16 cellular contexts compared by ENCODE assay signal in the genomic region with DNA sequence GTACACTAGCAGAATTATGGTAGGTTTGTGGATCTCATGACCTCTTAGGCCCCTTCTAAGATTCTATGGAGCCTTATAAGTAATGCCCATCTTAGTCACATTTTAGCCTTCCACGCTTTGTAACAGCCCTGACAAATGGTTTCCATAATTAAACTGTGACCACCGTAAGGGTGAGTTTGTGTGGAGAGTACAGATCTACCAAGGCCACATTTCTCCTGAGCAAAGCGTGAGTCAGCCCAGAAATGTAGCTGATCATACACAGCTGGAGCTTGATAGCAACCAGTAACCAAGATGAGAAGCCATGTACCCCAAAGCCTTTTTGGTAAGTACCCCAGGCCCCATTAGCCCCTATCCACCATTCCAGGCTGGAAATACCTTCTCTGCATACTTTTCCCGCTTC. TPM values are rescaled to one million over a fixed set of nuclear protein-coding genes. Genes with fewer than 3 reads are reported as not detected.
A peak's percentile ranks its signal among the peaks of the same experiment; 100 is the strongest.
DNase-seq lines count a peak whose midpoint lies in the region; ATAC-seq and TF ChIP-seq lines count a peak whose summit lies in the region.
"Had no signal": no experiment of that assay in that cellular context is flagged by ENCODE, and none has a peak within 500 bp of the region (broad histone marks: within the 10 kb centered on the region; RNA-seq: fewer than 3 reads in every experiment).

No MANE protein-coding gene starts in this region.

- peaks cover 13% of the 10 kb centered on the region for H3K4me1 Mint-ChIP-seq in stimulated activated effector memory CD8-positive, alpha-beta T cell treated with anti-CD3 and anti-CD28 coated beads, Interleukin-12 subunit alpha, Interleukin-12 subunit beta, amount 100 ng/mL, for 72 hours
- H3K4me1 Mint-ChIP-seq in T-helper 2 cell treated with Interferon-gamma antibody and Interleukin-4, amounts not matched to agents 5 μg/mL and 100 μg/mL, for 36 hours (ENCODE audit: low read depth) = no peaks in the 10 kb centered on the region
- H3K4me1 Mint-ChIP-seq: central memory CD8-positive, alpha-beta T cell had no signal

- no peak overlapping the region for H3K14ac ChIP-seq in trophoblast cell (ENCODE audit: low read length)

- H2BK12ac ChIP-seq in trophoblast cell (ENCODE audit: low read length) = no peak overlapping the region

- no peaks in the 10 kb centered on the region for H4K20me1 ChIP-seq in fibroblast of lung (ENCODE audit: control insufficient read depth, extremely low read depth, insufficient read depth, low read length)

- no peak overlapping the region for H4K91ac ChIP-seq in trophoblast cell (ENCODE audit: low read depth, low read length)

- H2AFZ ChIP-seq in fibroblast of lung (ENCODE audit: low read length) (no peak overlapping the region), trophoblast cell (ENCODE audit: insufficient read depth, low read length, poor library complexity) (no peak overlapping the region)

- no CpG with 5 or more reads among the region's 4 CpGs for WGBS in trophoblast cell (ENCODE audit: extremely low coverage, insufficient coverage, insufficient read length)

- no peak overlapping the region for H2BK120ac ChIP-seq in trophoblast cell (ENCODE audit: insufficient read depth, low read length, poor library complexity)

- DNase-seq in GM04503 (ENCODE audit: low read depth) (peak; percentile 81), fibroblast of lung (ENCODE audit: low read depth in 2 of 2) (peak; percentile 91 to 96), GM19238 (ENCODE audit: insufficient read length, low spot score) (no peak), trophoblast cell (no peak), foreskin melanocyte (no peak)
- no peak for DNase-seq in stimulated activated effector memory CD8-positive, alpha-beta T cell treated with anti-CD3 and anti-CD28 coated beads, Interleukin-12 subunit alpha, Interleukin-12 subunit beta, amount 100 ng/mL, for 72 hours (ENCODE audit: low spot score in 2 of 2)
- no peak for DNase-seq in T-helper 2 cell treated with Interferon-gamma antibody and Interleukin-4, amounts not matched to agents 5 μg/mL and 100 μg/mL, for 36 hours (ENCODE audit: low spot score)
- DNase-seq: activated naive CD4-positive, alpha-beta T cell treated with Interleukin-2 at 50 U/mL for 16 hours; GDM1; hypothalamus; NCI-H1092 had no signal

- H3K27me3 ChIP-seq in fibroblast of lung (ENCODE audit: control insufficient read depth, insufficient read depth, low read length) (no peaks in the 10 kb centered on the region), trophoblast cell (ENCODE audit: insufficient read depth, low read length) (no peaks in the 10 kb centered on the region)
- H3K27me3 ChIP-seq: tibial nerve had no signal

- peak overlapping the region; percentile 32 for H3K27ac Mint-ChIP-seq in stimulated activated effector memory CD8-positive, alpha-beta T cell treated with anti-CD3 and anti-CD28 coated beads, Interleukin-12 subunit alpha, Interleukin-12 subunit beta, amount 100 ng/mL, for 72 hours
- H3K27ac Mint-ChIP-seq in T-helper 2 cell treated with Interferon-gamma antibody and Interleukin-4, amounts not matched to agents 5 μg/mL and 100 μg/mL, for 36 hours = no peak overlapping the region

- no peak overlapping the region for H3K23ac ChIP-seq in trophoblast cell (ENCODE audit: low read length)

- H3K4me3 Mint-ChIP-seq in stimulated activated effector memory CD8-positive, alpha-beta T cell treated with anti-CD3 and anti-CD28 coated beads, Interleukin-12 subunit alpha, Interleukin-12 subunit beta, amount 100 ng/mL, for 72 hours = no peak overlapping the region
- no peak overlapping the region for H3K4me3 Mint-ChIP-seq in T-helper 2 cell treated with Interferon-gamma antibody and Interleukin-4, amounts not matched to agents 5 μg/mL and 100 μg/mL, for 36 hours
- H3K4me3 Mint-ChIP-seq: central memory CD8-positive, alpha-beta T cell had no signal

- H3K9me3 Mint-ChIP-seq in stimulated activated effector memory CD8-positive, alpha-beta T cell treated with anti-CD3 and anti-CD28 coated beads, Interleukin-12 subunit alpha, Interleukin-12 subunit beta, amount 100 ng/mL, for 72 hours = no peaks in the 10 kb centered on the region
- no peaks in the 10 kb centered on the region for H3K9me3 Mint-ChIP-seq in T-helper 2 cell treated with Interferon-gamma antibody and Interleukin-4, amounts not matched to agents 5 μg/mL and 100 μg/mL, for 36 hours
- H3K9me3 Mint-ChIP-seq: central memory CD8-positive, alpha-beta T cell had no signal

- H3K4ac ChIP-seq in trophoblast cell (ENCODE audit: low read depth, low read length) = no peak overlapping the region

- H3K79me1 ChIP-seq in trophoblast cell (ENCODE audit: low read length) = no peaks in the 10 kb centered on the region

- no peak overlapping the region for H3K18ac ChIP-seq in trophoblast cell (ENCODE audit: low read length)

- no peak overlapping the region for H2BK5ac ChIP-seq in trophoblast cell (ENCODE audit: low read depth, low read length, poor library complexity)

- H2AK5ac ChIP-seq in trophoblast cell (ENCODE audit: low read length) = no peak overlapping the region

- no peaks in the 10 kb centered on the region for H3K79me2 ChIP-seq in fibroblast of lung (ENCODE audit: control insufficient read depth, insufficient read depth, low read length)
- H3K79me2 ChIP-seq in trophoblast cell (ENCODE audit: control insufficient read depth, insufficient read depth, low read length, poor library complexity) = no peaks in the 10 kb centered on the region

- TF ChIP-seq CTCF in WI38 (IDR thresholded peaks at IDR 0.05; ENCODE audit: low read depth, low read length) (no peak), fibroblast of lung (conservative IDR thresholded peaks at IDR 0.05 in 1 of 2, IDR thresholded peaks at IDR 0.05 in 1 of 2; ENCODE audit: low read depth in 1 of 2, low read length in 2 of 2) (no peak)

- H3K36me3 Mint-ChIP-seq in stimulated activated effector memory CD8-positive, alpha-beta T cell treated with anti-CD3 and anti-CD28 coated beads, Interleukin-12 subunit alpha, Interleukin-12 subunit beta, amount 100 ng/mL, for 72 hours = peaks cover 87% of the 10 kb centered on the region
- peaks cover 64% of the 10 kb centered on the region for H3K36me3 Mint-ChIP-seq in T-helper 2 cell treated with Interferon-gamma antibody and Interleukin-4, amounts not matched to agents 5 μg/mL and 100 μg/mL, for 36 hours (ENCODE audit: low read depth)

- H3K9me3 ChIP-seq in fibroblast of lung (ENCODE audit: control insufficient read depth, insufficient read depth, low read depth, low read length) (no peaks in the 10 kb centered on the region), trophoblast cell (ENCODE audit: insufficient read depth, low read depth, low read length) (no peaks in the 10 kb centered on the region)
- H3K9me3 ChIP-seq: prostate gland, tibial nerve had no signal

- H3K4me2 ChIP-seq in fibroblast of lung (ENCODE audit: extremely low read depth, insufficient read depth, low read length) = peak overlapping the region; percentile 54
- no peak overlapping the region for H3K4me2 ChIP-seq in trophoblast cell (ENCODE audit: low read length)

- H3K36me3 ChIP-seq in fibroblast of lung (ENCODE audit: control insufficient read depth, insufficient read depth, low read length) (peaks cover 17% of the 10 kb centered on the region), trophoblast cell (ENCODE audit: control insufficient read depth in 1 of 2, insufficient read depth in 2 of 2, low read length in 2 of 2) (peaks cover 42 to 63% of the 10 kb centered on the region in 2 experiments)

- H3K27ac ChIP-seq in fibroblast of lung (ENCODE audit: insufficient read depth, low read length) (peak overlapping the region; percentile 94), trophoblast cell (ENCODE audit: low read depth, low read length) (no peak overlapping the region)
- H3K27ac ChIP-seq: prostate gland, tibial nerve, VCaP had no signal

- H4K12ac ChIP-seq in trophoblast cell (ENCODE audit: low read depth, low read length) = no peak overlapping the region

- ATAC-seq in stimulated activated effector memory CD8-positive, alpha-beta T cell treated with anti-CD3 and anti-CD28 coated beads, Interleukin-12 subunit alpha, Interleukin-12 subunit beta, amount 100 ng/mL, for 72 hours = no peak

- peak overlapping the region; percentile 47 for H3K4me3 ChIP-seq in WI38 (ENCODE audit: low read depth, low read length)
- H3K4me3 ChIP-seq in fibroblast of lung (replicated peaks in 1 of 4; ENCODE audit: control extremely low read depth in 1 of 4, insufficient read depth in 1 of 4, low read depth in 3 of 4, low read length in 4 of 4) = no peak overlapping the region
- H3K4me3 ChIP-seq in trophoblast cell (ENCODE audit: low read depth, low read length) = no peak overlapping the region
- H3K4me3 ChIP-seq: prostate gland, tibial nerve had no signal

- H3K9ac ChIP-seq in fibroblast of lung (ENCODE audit: insufficient read depth, low read length) (no peak overlapping the region), trophoblast cell (ENCODE audit: low read length) (no peak overlapping the region)

- H4K8ac ChIP-seq in trophoblast cell (ENCODE audit: low read depth, low read length) = no peak overlapping the region

- no peaks in the 10 kb centered on the region for H3K27me3 Mint-ChIP-seq in T-helper 2 cell treated with Interferon-gamma antibody and Interleukin-4, amounts not matched to agents 5 μg/mL and 100 μg/mL, for 36 hours (ENCODE audit: low read depth)
- H3K27me3 Mint-ChIP-seq: central memory CD8-positive, alpha-beta T cell had no signal

- H3K4me1 ChIP-seq in fibroblast of lung (ENCODE audit: control insufficient read depth, extremely low read depth, insufficient read depth, low read length) = peaks cover 25% of the 10 kb centered on the region
- no peaks in the 10 kb centered on the region for H3K4me1 ChIP-seq in trophoblast cell (ENCODE audit: control insufficient read depth in 1 of 2, insufficient read depth in 2 of 2, low read length in 2 of 2)
- H3K4me1 ChIP-seq: prostate gland, tibial nerve had no signal

RNA-seq across cellular contexts. Expression of a gene that starts 31.7 kb away (rescaled TPM):
- total RNA-seq in fibroblast of lung = 33.1 and 62.6 TPM in 2 replicates
- polyA plus RNA-seq in fibroblast of lung = 7.5 and 14.8 TPM in 2 replicates
- polyA plus RNA-seq in fibroblast of lung (2012) = 8.3 and 18.5 TPM in 2 replicates
- polyA minus RNA-seq in fibroblast of lung (ENCODE audit: low replicate concordance) = 7.5 and 16.7 TPM in 2 replicates
- polyA plus RNA-seq in trophoblast cell (2013) = 48.6 and 53.4 TPM in 2 replicates

RNA-seq across cellular contexts. Expression of a gene that starts 55.8 kb away (rescaled TPM):
- total RNA-seq in fibroblast of lung = under 0.01 TPM in 2 replicates
- polyA plus RNA-seq in fibroblast of lung = 0.18 and 1.0 TPM in 2 replicates
- polyA plus RNA-seq in fibroblast of lung (2012) = 0.22 and 1.5 TPM in 2 replicates
- polyA minus RNA-seq in fibroblast of lung (ENCODE audit: low replicate concordance) = 0.39 and 6.4 TPM in 2 replicates
- 0.05 and 0.06 TPM in 2 replicates for polyA plus RNA-seq in trophoblast cell (2013)

Comparison
In these comparisons a context has a peak if more than half of its experiments do, and no peak if none do; other contexts are left out.
1. DNase-seq: peak in GM04503 (single experiment) and fibroblast of lung (2 of 2); none in stimulated activated effector memory CD8-positive, alpha-beta T cell treated with anti-CD3 and anti-CD28 coated beads, Interleukin-12 subunit alpha, Interleukin-12 subunit beta, amount 100 ng/mL, for 72 hours (0 of 2), T-helper 2 cell treated with Interferon-gamma antibody and Interleukin-4, amounts not matched to agents 5 μg/mL and 100 μg/mL, for 36 hours (single experiment), GM19238 (single experiment), trophoblast cell (0 of 2) and foreskin melanocyte (single experiment).